17 cellular contexts compared by ENCODE assay signal in the genomic region with DNA sequence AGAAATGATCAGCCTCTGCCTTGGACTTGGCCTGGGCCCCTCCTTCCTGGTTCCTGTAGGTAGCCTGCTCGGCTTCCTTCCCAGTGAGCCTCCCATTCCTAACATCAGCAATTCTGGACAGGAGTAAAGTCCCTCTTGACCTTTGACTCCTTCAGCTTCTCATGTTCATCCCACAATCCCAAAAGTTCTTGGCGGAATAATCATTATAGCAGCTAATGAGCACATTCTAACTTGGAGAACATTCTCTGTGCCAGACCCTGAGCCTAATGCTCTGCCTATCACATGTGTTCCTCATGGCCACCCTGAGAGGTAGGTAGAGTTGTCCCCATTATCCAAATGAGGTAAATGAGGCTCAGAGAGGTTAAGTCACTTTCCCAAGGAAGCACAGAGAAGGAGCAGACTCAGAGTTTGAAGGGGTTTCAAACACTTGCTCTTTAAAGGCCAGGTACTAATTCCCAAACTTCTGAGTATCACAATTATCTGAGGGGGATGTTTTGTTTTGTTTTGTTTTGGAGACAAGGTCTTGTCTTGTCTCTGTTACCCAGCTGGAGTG.
"Had no signal": no experiment of that assay in that cellular context is flagged by ENCODE, and none has a peak within 500 bp of the region (broad histone marks: within the 10 kb centered on the region; RNA-seq: fewer than 3 reads in every experiment).

No MANE protein-coding gene starts in this region.

- DNase-seq: activated CD4-positive, alpha-beta T cell treated with anti-CD3 and anti-CD28 coated beads, Interleukin-2, amount 10 ng/mL, durations not matched to agents 24 days and 14 days; activated CD4-positive, CD25-positive, alpha-beta regulatory T cell; activated CD8-positive, alpha-beta T cell treated with anti-CD3 and anti-CD28 coated beads, Interleukin-2, amount 10 ng/mL, durations not matched to agents 7 days and 5 days; activated naive CD4-positive, alpha-beta T cell treated with anti-CD3 and anti-CD28 coated beads, Interleukin-2, amount 50 U/mL, for 16 hours; adrenal gland; hypothalamus; kidney; left ventricle myocardium superior; mesenchymal stem cell; nephron progenitor cell; psoas muscle; stimulated activated CD4-positive, alpha-beta T cell treated with anti-CD3 and anti-CD28 coated beads, Interleukin-1b, Interleukin-23, amount 100 ng/mL, for 48 hours had no signal

- H3K4me3 ChIP-seq: adrenal gland, cardiac muscle cell, esophagus muscularis mucosa, psoas muscle, thoracic aorta had no signal

- H3K27me3 ChIP-seq: adrenal gland, cardiac muscle cell, esophagus muscularis mucosa had no signal

- H3K27ac ChIP-seq: adrenal gland, cardiac muscle cell, esophagus muscularis mucosa, psoas muscle, thoracic aorta had no signal

- H3K9me3 ChIP-seq: adrenal gland, esophagus muscularis mucosa, psoas muscle, thoracic aorta had no signal

- H3K4me1 Mint-ChIP-seq: activated CD4-positive, alpha-beta T cell treated with anti-CD3 and anti-CD28 coated beads, Interleukin-2, amount 10 ng/mL, durations not matched to agents 24 days and 14 days had no signal

- H3K27me3 Mint-ChIP-seq: activated CD4-positive, alpha-beta T cell treated with anti-CD3 and anti-CD28 coated beads, Interleukin-2, amount 10 ng/mL, durations not matched to agents 24 days and 14 days had no signal

- H3K36me3 ChIP-seq: adrenal gland, cardiac muscle cell, thoracic aorta had no signal

- H3K4me3 Mint-ChIP-seq: activated CD4-positive, alpha-beta T cell treated with anti-CD3 and anti-CD28 coated beads, Interleukin-2, amount 10 ng/mL, durations not matched to agents 24 days and 14 days; activated CD8-positive, alpha-beta T cell treated with anti-CD3 and anti-CD28 coated beads, Interleukin-2, amount 10 ng/mL, durations not matched to agents 7 days and 5 days; nephron progenitor cell; T-helper 1 cell treated with Interleukin-12 subunit alpha and Interleukin-12 subunit beta and Interleukin-4 antibody, amounts not matched to agents 30 μg/mL and 1 μg/mL, for 36 hours had no signal

- H3K9me3 Mint-ChIP-seq: activated CD4-positive, alpha-beta T cell treated with anti-CD3 and anti-CD28 coated beads, Interleukin-2, amount 10 ng/mL, durations not matched to agents 24 days and 14 days; nephron progenitor cell; T-helper 1 cell treated with Interleukin-12 subunit alpha and Interleukin-12 subunit beta and Interleukin-4 antibody, amounts not matched to agents 30 μg/mL and 1 μg/mL, for 36 hours had no signal

- H3K27ac Mint-ChIP-seq: activated CD4-positive, alpha-beta T cell treated with anti-CD3 and anti-CD28 coated beads, Interleukin-2, amount 10 ng/mL, durations not matched to agents 24 days and 14 days; activated CD8-positive, alpha-beta T cell treated with anti-CD3 and anti-CD28 coated beads, Interleukin-2, amount 10 ng/mL, durations not matched to agents 7 days and 5 days; nephron progenitor cell; T-helper 1 cell treated with Interleukin-12 subunit alpha and Interleukin-12 subunit beta and Interleukin-4 antibody, amounts not matched to agents 30 μg/mL and 1 μg/mL, for 36 hours had no signal

- H3K4me1 ChIP-seq: adrenal gland, psoas muscle had no signal

- ATAC-seq: activated CD8-positive, alpha-beta T cell treated with anti-CD3 and anti-CD28 coated beads, Interleukin-2, amount 10 ng/mL, durations not matched to agents 7 days and 5 days; left ventricle myocardium superior; psoas muscle; sciatic nerve had no signal
